ENCODE assay signal across 10 cellular contexts in the genomic region with DNA sequence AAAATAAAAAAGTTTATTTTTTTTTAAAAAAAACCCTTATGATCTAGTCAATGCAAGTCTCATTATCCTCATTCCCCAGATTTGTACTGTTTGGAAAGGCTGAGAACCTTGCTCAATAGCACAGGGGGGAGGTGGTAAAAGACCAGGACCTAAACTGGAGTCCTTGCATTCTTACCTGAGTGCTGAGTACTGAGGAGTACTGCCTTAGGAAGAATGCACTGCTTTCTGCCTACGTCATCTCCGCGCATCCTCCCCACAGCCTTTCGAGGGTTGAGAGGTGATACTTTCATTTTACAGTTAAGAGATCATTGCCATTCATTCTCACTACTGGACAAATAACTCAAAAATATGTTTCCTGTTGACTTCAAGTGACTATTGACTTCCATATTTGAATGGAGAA.
A peak's percentile ranks its signal among the peaks of the same experiment; 100 is the strongest.
DNase-seq lines count a peak whose midpoint lies in the region; ATAC-seq and TF ChIP-seq lines count a peak whose summit lies in the region.
"Had no signal": no experiment of that assay in that cellular context is flagged by ENCODE, and none has a peak within 500 bp of the region (broad histone marks: within the 10 kb centered on the region; RNA-seq: fewer than 3 reads in every experiment).

No MANE protein-coding gene starts in this region.

- H3K36me3 Mint-ChIP-seq in activated T-helper 1 cell treated with anti-CD3 and anti-CD28 coated beads, Interleukin-12 subunit alpha, Interleukin-12 subunit beta, Interleukin-2, Interleukin-4 antibody, amounts not matched to agents 30 ng/mL and 10 ng/mL and 1 ng/mL, durations not matched to agents 14 hours and 24 hours and 36 hours (ENCODE audit: low read depth) = peaks cover 13% of the 10 kb centered on the region
- no peaks in the 10 kb centered on the region for H3K36me3 Mint-ChIP-seq in Calu3 (ENCODE audit: insufficient read depth, unreplicated experiment)

- H3K36me3 ChIP-seq in sigmoid colon = no peaks in the 10 kb centered on the region

- H3K4me1 Mint-ChIP-seq in activated T-helper 1 cell treated with anti-CD3 and anti-CD28 coated beads, Interleukin-12 subunit alpha, Interleukin-12 subunit beta, Interleukin-2, Interleukin-4 antibody, amounts not matched to agents 30 ng/mL and 10 ng/mL and 1 ng/mL, durations not matched to agents 14 hours and 24 hours and 36 hours (ENCODE audit: low read depth) = peaks cover 77% of the 10 kb centered on the region
- H3K4me1 Mint-ChIP-seq in Calu3 (ENCODE audit: low read depth, unreplicated experiment) = peaks cover 17% of the 10 kb centered on the region

- H3K9me3 ChIP-seq in sigmoid colon = no peaks in the 10 kb centered on the region
- H3K9me3 ChIP-seq: left ventricle myocardium inferior had no signal

- peaks cover 5% of the 10 kb centered on the region for H3K27me3 Mint-ChIP-seq in activated T-helper 1 cell treated with anti-CD3 and anti-CD28 coated beads, Interleukin-12 subunit alpha, Interleukin-12 subunit beta, Interleukin-2, Interleukin-4 antibody, amounts not matched to agents 30 ng/mL and 10 ng/mL and 1 ng/mL, durations not matched to agents 14 hours and 24 hours and 36 hours (ENCODE audit: insufficient read depth)
- H3K27me3 Mint-ChIP-seq in Calu3 (ENCODE audit: unreplicated experiment) = no peaks in the 10 kb centered on the region

- H3K27ac ChIP-seq in sigmoid colon = no peak overlapping the region

- intact Hi-C loops in activated T-helper 1 cell treated with anti-CD3 and anti-CD28 coated beads, Interleukin-12 subunit alpha, Interleukin-12 subunit beta, Interleukin-2, Interleukin-4 antibody, amounts not matched to agents 30 ng/mL and 10 ng/mL and 1 ng/mL, durations not matched to agents 14 hours and 24 hours and 36 hours (cut with micrococcal nuclease) = loop anchor here (1.0 to 5.0 kb wide), 4 partner anchors 16 to 203 kb away; a partner anchor contains a TSS
- intact Hi-C loops in sigmoid colon (cut with DNase I) (no loop called here), Calu3 (cut with micrococcal nuclease; ENCODE audit: unreplicated experiment) (no loop called here)

- DNase-seq in activated T-helper 1 cell treated with anti-CD3 and anti-CD28 coated beads, Interleukin-12 subunit alpha, Interleukin-12 subunit beta, Interleukin-2, Interleukin-4 antibody, amounts not matched to agents 30 ng/mL and 10 ng/mL and 1 ng/mL, durations not matched to agents 14 hours and 24 hours and 36 hours (ENCODE audit: low spot score) = peak; percentile 69
- peak; percentile 7 for DNase-seq in stimulated activated CD4-positive, alpha-beta T cell treated with anti-CD3 and anti-CD28 coated beads, Interleukin-2, amount 100 ng/mL, for 4 hours (ENCODE audit: low read depth)
- DNase-seq in sigmoid colon (no peak), AG20443 (ENCODE audit: low spot score) (no peak), Calu3 (no peak), CD1c-positive myeloid dendritic cell (ENCODE audit: extremely low spot score) (no peak)
- DNase-seq: left ventricle myocardium inferior, NCI-H1436 had no signal

- no peak for TF ChIP-seq POLR2A in sigmoid colon (IDR thresholded peaks at IDR 0.05)

- TF ChIP-seq CTCF in sigmoid colon (IDR thresholded peaks at IDR 0.05) = no peak
- no peak for TF ChIP-seq CTCF in Calu3 (IDR thresholded peaks at IDR 0.05; ENCODE audit: unreplicated experiment)

- CTCF ChIA-PET in Calu3 (lab: Charles Lee) = no interaction called here

- peaks cover 0 to 57% (median 29%) of the 10 kb centered on the region in 4 donors for H3K4me1 ChIP-seq in sigmoid colon

- H3K27me3 ChIP-seq in sigmoid colon = no peaks in the 10 kb centered on the region

- H3K4me3 Mint-ChIP-seq in activated T-helper 1 cell treated with anti-CD3 and anti-CD28 coated beads, Interleukin-12 subunit alpha, Interleukin-12 subunit beta, Interleukin-2, Interleukin-4 antibody, amounts not matched to agents 30 ng/mL and 10 ng/mL and 1 ng/mL, durations not matched to agents 14 hours and 24 hours and 36 hours = peak overlapping the region; percentile 41
- H3K4me3 Mint-ChIP-seq in Calu3 (ENCODE audit: low read depth, unreplicated experiment) = no peak overlapping the region

- ATAC-seq in GM19035 (IDR thresholded peaks at IDR 0.05; ENCODE audit: unreplicated experiment) (peak; percentile 80), HG02981 (IDR thresholded peaks at IDR 0.05; ENCODE audit: unreplicated experiment) (peak; percentile 36)

- peak overlapping the region; percentile 97 for H3K27ac Mint-ChIP-seq in activated T-helper 1 cell treated with anti-CD3 and anti-CD28 coated beads, Interleukin-12 subunit alpha, Interleukin-12 subunit beta, Interleukin-2, Interleukin-4 antibody, amounts not matched to agents 30 ng/mL and 10 ng/mL and 1 ng/mL, durations not matched to agents 14 hours and 24 hours and 36 hours
- no peak overlapping the region for H3K27ac Mint-ChIP-seq in Calu3 (ENCODE audit: unreplicated experiment)

- TF ChIP-seq EP300 in sigmoid colon (IDR thresholded peaks at IDR 0.05) = no peak

- 82 to 92% methylated on average over 4 of the region's 4 CpGs for WGBS in sigmoid colon, 2 donors

- no TSS peak for BruUV-seq in Calu3 (replicated peaks; lab: Mats Ljungman, UMichigan)

- no peak overlapping the region for H3K4me3 ChIP-seq in sigmoid colon
- H3K4me3 ChIP-seq: left ventricle myocardium inferior had no signal

- H3K9me3 Mint-ChIP-seq in activated T-helper 1 cell treated with anti-CD3 and anti-CD28 coated beads, Interleukin-12 subunit alpha, Interleukin-12 subunit beta, Interleukin-2, Interleukin-4 antibody, amounts not matched to agents 30 ng/mL and 10 ng/mL and 1 ng/mL, durations not matched to agents 14 hours and 24 hours and 36 hours = peaks cover 3% of the 10 kb centered on the region
- H3K9me3 Mint-ChIP-seq in Calu3 (ENCODE audit: low read depth, unreplicated experiment) = no peaks in the 10 kb centered on the region

Comparison
In these comparisons a context has a peak if more than half of its experiments do, and no peak if none do; other contexts are left out.
1. DNase-seq: peak in activated T-helper 1 cell treated with anti-CD3 and anti-CD28 coated beads, Interleukin-12 subunit alpha, Interleukin-12 subunit beta, Interleukin-2, Interleukin-4 antibody, amounts not matched to agents 30 ng/mL and 10 ng/mL and 1 ng/mL, durations not matched to agents 14 hours and 24 hours and 36 hours (single experiment) and stimulated activated CD4-positive, alpha-beta T cell treated with anti-CD3 and anti-CD28 coated beads, Interleukin-2, amount 100 ng/mL, for 4 hours (single experiment); none in sigmoid colon (single experiment), AG20443 (single experiment), Calu3 (single experiment) and CD1c-positive myeloid dendritic cell (single experiment).